9 cellular contexts compared by ENCODE assay signal in the genomic region with DNA sequence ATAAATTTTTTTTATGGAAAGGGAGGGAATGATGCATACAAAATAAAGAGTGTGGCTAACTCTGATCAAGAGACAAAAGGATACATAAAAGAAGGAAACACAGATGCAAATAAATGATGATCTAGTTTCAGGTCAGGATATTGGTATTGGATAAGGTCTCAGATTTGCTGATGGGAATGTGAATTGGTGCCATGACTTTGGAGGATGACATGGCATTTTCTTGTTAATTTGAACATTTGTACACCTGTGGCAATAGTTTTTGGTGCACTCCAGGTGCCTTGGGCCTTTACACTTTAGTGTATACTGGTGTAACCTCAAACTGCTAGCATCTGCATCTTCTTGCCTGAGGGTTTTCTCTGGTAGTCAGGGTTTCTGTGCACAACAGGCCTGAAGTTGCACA.
"Had no signal": no experiment of that assay in that cellular context is flagged by ENCODE, and none has a peak within 500 bp of the region (broad histone marks: within the 10 kb centered on the region; RNA-seq: fewer than 3 reads in every experiment).

No MANE protein-coding gene starts in this region.

- H2AFZ ChIP-seq: GM23248 had no signal

- H3K27ac ChIP-seq: GM23248, HL-60, KMS-11 had no signal

- DNase-seq: GM23248, GOT3, H7, HFFc6, KBM-7 had no signal

- H3K9ac ChIP-seq: GM23248, KMS-11 had no signal

- H3K4me1 ChIP-seq: HAP-1 had no signal

- H3K4me2 ChIP-seq: KMS-11 had no signal

- H3K36me3 ChIP-seq: HAP-1 had no signal

- ATAC-seq: HCT116 had no signal

- H3K4me3 ChIP-seq: GM23248, HAP-1 had no signal

- H3K9me3 ChIP-seq: HAP-1 had no signal
